8 cellular contexts compared by ENCODE assay signal in the genomic region with DNA sequence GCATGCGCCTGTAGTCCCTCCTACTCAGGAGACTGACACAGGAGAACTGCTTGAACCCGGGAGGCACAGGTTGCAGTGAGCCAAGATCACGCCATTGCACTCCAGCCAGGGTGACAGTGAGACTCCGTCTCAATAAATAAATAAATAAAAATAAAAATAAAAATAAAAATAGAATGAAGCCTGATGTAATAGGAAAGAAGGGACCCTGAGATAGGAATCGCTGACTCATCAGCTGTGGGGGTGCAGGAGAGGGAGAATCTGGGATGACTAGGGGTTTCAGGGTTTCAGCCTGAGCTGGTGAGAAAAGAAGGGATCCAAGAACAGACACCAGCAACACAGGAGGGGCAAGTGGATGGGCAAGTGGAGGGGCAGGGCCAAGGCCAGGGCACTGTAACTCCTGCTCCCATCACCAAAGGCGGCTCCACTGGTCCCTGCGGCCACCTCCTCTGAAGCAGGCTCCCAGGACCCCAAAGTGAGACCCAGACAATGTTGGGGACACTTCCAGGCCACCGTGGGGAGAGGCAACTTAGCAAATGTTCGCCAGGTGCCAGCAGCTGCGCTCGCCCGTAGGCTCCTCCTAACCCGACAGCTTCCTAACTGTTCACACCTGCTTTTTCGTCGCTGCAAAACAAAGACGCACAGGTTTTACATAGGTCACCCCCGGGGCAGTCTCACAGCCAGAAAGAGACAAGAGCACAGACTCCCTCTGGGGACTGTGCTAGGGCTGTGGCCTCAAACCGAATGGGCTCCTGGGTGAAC. TPM values are rescaled to one million over a fixed set of nuclear protein-coding genes. Genes with fewer than 3 reads are reported as not detected.
DNase-seq lines count a peak whose midpoint lies in the region; ATAC-seq and TF ChIP-seq lines count a peak whose summit lies in the region.

No MANE protein-coding gene starts in this region.

- H3K4me3 Mint-ChIP-seq in activated CD4-positive, alpha-beta T cell treated with anti-CD3 and anti-CD28 coated beads for 36 hours = peak overlapping the region; percentile 99
- peak overlapping the region; percentile 97 for H3K4me3 Mint-ChIP-seq in nephron progenitor cell

- POLR2A ChIA-PET in activated CD4-positive, alpha-beta T cell treated with anti-CD3 and anti-CD28 coated beads for 36 hours (lab: Charles Lee) = interaction anchor here (0.6 to 1.3 kb wide), 4 partner anchors 52 to 248 kb away, joined by 3 to 5 read pairs (median 3); a partner anchor contains a TSS

- no peak for TF ChIP-seq CTCF in coronary artery (IDR thresholded peaks at IDR 0.05)
- no peak for TF ChIP-seq CTCF in nephron progenitor cell (IDR thresholded peaks at IDR 0.05)

- H3K9me3 Mint-ChIP-seq in activated CD4-positive, alpha-beta T cell treated with anti-CD3 and anti-CD28 coated beads for 36 hours (ENCODE audit: low read depth) = no peaks in the 10 kb centered on the region
- no peaks in the 10 kb centered on the region for H3K9me3 Mint-ChIP-seq in nephron progenitor cell

- H3K4me3 ChIP-seq in coronary artery = peak overlapping the region; percentile 97

- peak overlapping the region; percentile 98 for H3K27ac Mint-ChIP-seq in activated CD4-positive, alpha-beta T cell treated with anti-CD3 and anti-CD28 coated beads for 36 hours
- H3K27ac Mint-ChIP-seq in nephron progenitor cell = no peak overlapping the region

- no peaks in the 10 kb centered on the region for H3K27me3 Mint-ChIP-seq in activated CD4-positive, alpha-beta T cell treated with anti-CD3 and anti-CD28 coated beads for 36 hours
- no peaks in the 10 kb centered on the region for H3K27me3 Mint-ChIP-seq in nephron progenitor cell (ENCODE audit: low read depth, poor library complexity)

- intact Hi-C loops in activated CD4-positive, alpha-beta T cell treated with anti-CD3 and anti-CD28 coated beads for 36 hours (cut with DNase I, micrococcal nuclease) = loop anchor here (2.0 to 10.0 kb wide), 3 partner anchors 51 to 999 kb away; a partner anchor contains a TSS

- peak; percentile 18 for DNase-seq in activated CD4-positive, alpha-beta T cell treated with anti-CD3 and anti-CD28 coated beads for 36 hours
- DNase-seq in activated CD4-positive, alpha-beta T cell treated with anti-CD3 and anti-CD28 coated beads for 4 hours = no peak
- DNase-seq in NCI-H526 treated with DMSO at 0.1 percent for 48 hours (lab: John Stamatoyannopoulos, UW) = peak; percentile 22
- DNase-seq in coronary artery (ENCODE audit: low spot score) = no peak
- DNase-seq in nephron progenitor cell = no peak
- DNase-seq in NCI-H446 treated with DMSO at 0.1 percent for 48 hours (lab: John Stamatoyannopoulos, UW) = no peak
- DNase-seq in kidney glomerular epithelial cell (lab: John Stamatoyannopoulos, UW) = no peak
- DNase-seq in stimulated activated CD4-positive, alpha-beta T cell treated with anti-CD3 and anti-CD28 coated beads, Interleukin-2, amount 100 ng/mL, for 24 hours = no peak

- CTCF ChIA-PET in activated CD4-positive, alpha-beta T cell treated with anti-CD3 and anti-CD28 coated beads for 36 hours (lab: Charles Lee) = interaction anchor here (0.6 to 1.3 kb wide), 2 partner anchors 10 to 207 kb away, joined by 3 to 4 read pairs; a partner anchor contains a TSS

- ATAC-seq in activated CD4-positive, alpha-beta T cell treated with anti-CD3 and anti-CD28 coated beads for 36 hours = no peak

- peaks cover 42% of the 10 kb centered on the region for H3K36me3 Mint-ChIP-seq in activated CD4-positive, alpha-beta T cell treated with anti-CD3 and anti-CD28 coated beads for 36 hours (ENCODE audit: low read depth)
- H3K36me3 Mint-ChIP-seq in nephron progenitor cell (ENCODE audit: low read depth) = peaks cover 18% of the 10 kb centered on the region

- H3K4me1 Mint-ChIP-seq in activated CD4-positive, alpha-beta T cell treated with anti-CD3 and anti-CD28 coated beads for 36 hours = peaks cover 48% of the 10 kb centered on the region
- peaks cover 74% of the 10 kb centered on the region for H3K4me1 Mint-ChIP-seq in nephron progenitor cell

- peak overlapping the region in 1 of 2 donors; percentile 98 for H3K27ac ChIP-seq in coronary artery

RNA-seq across cellular contexts. Expression of a gene that starts 1.2 kb away (rescaled TPM):
- total RNA-seq in activated CD4-positive, alpha-beta T cell treated with anti-CD3 and anti-CD28 coated beads for 36 hours = 10 to 100 TPM; 32.6 to 41.7 TPM

RNA-seq across cellular contexts. Expression of a gene that starts 1.5 kb away (rescaled TPM):
- total RNA-seq in activated CD4-positive, alpha-beta T cell treated with anti-CD3 and anti-CD28 coated beads for 36 hours = 10 to 100 TPM; 90.3 to 98.5 TPM

RNA-seq across cellular contexts. Expression of a gene that starts 47.4 kb away (rescaled TPM):
- under 1 TPM; 0.11 to 0.41 TPM for total RNA-seq in activated CD4-positive, alpha-beta T cell treated with anti-CD3 and anti-CD28 coated beads for 36 hours

Comparison
In these comparisons a context has a peak if more than half of its experiments do, and no peak if none do; other contexts are left out.
1. DNase-seq: peak in activated CD4-positive, alpha-beta T cell treated with anti-CD3 and anti-CD28 coated beads for 36 hours (single experiment) and NCI-H526 treated with DMSO at 0.1 percent for 48 hours (single experiment); none in activated CD4-positive, alpha-beta T cell treated with anti-CD3 and anti-CD28 coated beads for 4 hours (0 of 2), coronary artery (single experiment), nephron progenitor cell (single experiment), NCI-H446 treated with DMSO at 0.1 percent for 48 hours (single experiment), kidney glomerular epithelial cell (single experiment) and stimulated activated CD4-positive, alpha-beta T cell treated with anti-CD3 and anti-CD28 coated beads, Interleukin-2, amount 100 ng/mL, for 24 hours (0 of 2).